1 cellular context compared by ENCODE assay signal in the genomic region with DNA sequence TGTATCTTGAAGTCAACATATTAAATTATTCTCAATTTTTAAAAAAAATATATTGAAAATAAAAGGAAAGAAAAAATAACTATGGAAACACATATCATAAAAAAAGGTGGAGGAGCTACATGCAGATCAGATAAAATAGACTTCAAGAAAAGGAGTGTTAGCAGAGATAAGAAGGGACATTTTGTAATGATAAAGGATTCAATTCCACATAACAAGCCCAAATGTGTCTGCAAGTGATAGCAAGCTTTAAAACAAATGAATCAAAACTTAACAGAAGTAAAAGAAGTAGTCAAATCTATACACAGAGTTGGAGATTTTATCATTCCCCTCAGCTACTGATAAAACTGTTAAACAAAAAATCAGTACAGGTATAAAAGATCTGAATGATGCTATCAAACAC.
TF ChIP-seq lines count a peak whose summit lies in the region.

No MANE protein-coding gene starts in this region.

TF ChIP-seq in K562, 482 proteins besides CTCF, POLR2A, EP300 and RAD21 (continued from another document):
- TF ChIP-seq, protein P1, sequence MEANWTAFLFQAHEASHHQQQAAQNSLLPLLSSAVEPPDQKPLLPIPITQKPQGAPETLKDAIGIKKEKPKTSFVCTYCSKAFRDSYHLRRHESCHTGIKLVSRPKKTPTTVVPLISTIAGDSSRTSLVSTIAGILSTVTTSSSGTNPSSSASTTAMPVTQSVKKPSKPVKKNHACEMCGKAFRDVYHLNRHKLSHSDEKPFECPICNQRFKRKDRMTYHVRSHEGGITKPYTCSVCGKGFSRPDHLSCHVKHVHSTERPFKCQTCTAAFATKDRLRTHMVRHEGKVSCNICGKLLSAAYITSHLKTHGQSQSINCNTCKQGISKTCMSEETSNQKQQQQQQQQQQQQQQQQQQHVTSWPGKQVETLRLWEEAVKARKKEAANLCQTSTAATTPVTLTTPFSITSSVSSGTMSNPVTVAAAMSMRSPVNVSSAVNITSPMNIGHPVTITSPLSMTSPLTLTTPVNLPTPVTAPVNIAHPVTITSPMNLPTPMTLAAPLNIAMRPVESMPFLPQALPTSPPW (CRISPR knock-in tag; IDR thresholded peaks at IDR 0.05): no peak
- TF ChIP-seq CBFA2T3 (IDR thresholded peaks at IDR 0.05) (peak; percentile 66), NFATC3 (IDR thresholded peaks at IDR 0.05) (no peak), GABPB2 (CRISPR knock-in tag; conservative IDR thresholded peaks at IDR 0.05) (no peak), SIRT6 (IDR thresholded peaks at IDR 0.05; ENCODE audit: low read depth, low read length) (no peak), BRD9 (IDR thresholded peaks at IDR 0.05; ENCODE audit: low read depth, partially characterized antibody) (no peak), ZNF609 (CRISPR knock-in tag; IDR thresholded peaks at IDR 0.05; ENCODE audit: borderline replicate concordance) (no peak), ZBTB2 (IDR thresholded peaks at IDR 0.05) (no peak), TEAD4 (IDR thresholded peaks at IDR 0.05; ENCODE audit: low read length) (peak; percentile 68), TEAD4 (CRISPR knock-in tag; IDR thresholded peaks at IDR 0.05; ENCODE audit: borderline replicate concordance) (no peak), ZNF717 (CRISPR knock-in tag; IDR thresholded peaks at IDR 0.05) (no peak), MEF2D (tag; conservative IDR thresholded peaks at IDR 0.05; ENCODE audit: low read depth) (no peak), CGGBP1 (CRISPR knock-in tag; IDR thresholded peaks at IDR 0.05) (no peak), MYBL2 (IDR thresholded peaks at IDR 0.05; ENCODE audit: low read depth) (no peak), MYBL2 (CRISPR knock-in tag; IDR thresholded peaks at IDR 0.05; ENCODE audit: borderline replicate concordance) (no peak), ADNP (tag; IDR thresholded peaks at IDR 0.05) (no peak), ERF (CRISPR knock-in tag; IDR thresholded peaks at IDR 0.05) (no peak), RNF219 (CRISPR knock-in tag; IDR thresholded peaks at IDR 0.05) (no peak), CEBPG (CRISPR knock-in tag; IDR thresholded peaks at IDR 0.05) (no peak), CEBPG (tag; conservative IDR thresholded peaks at IDR 0.05 in 1 of 2, IDR thresholded peaks at IDR 0.05 in 1 of 2) (no peak), DNMT1 (IDR thresholded peaks at IDR 0.05) (no peak), TAL1 (IDR thresholded peaks at IDR 0.05) (peak; percentile 58), ARID1B (IDR thresholded peaks at IDR 0.05) (peak; percentile 68), MTA2 (IDR thresholded peaks at IDR 0.05; ENCODE audit: low read depth) (peak; percentile 32; the same call in 1 of the 2 replicates), ZNF316 (IDR thresholded peaks at IDR 0.05) (no peak), ZNF707 (CRISPR knock-in tag; conservative IDR thresholded peaks at IDR 0.05) (no peak), SRSF1 (IDR thresholded peaks at IDR 0.05; ENCODE audit: low read depth, low read length) (no peak), CBFA2T2 (conservative IDR thresholded peaks at IDR 0.05) (peak; percentile 42), ZNF224 (CRISPR knock-in tag; IDR thresholded peaks at IDR 0.05) (no peak), PURB (CRISPR knock-in tag; IDR thresholded peaks at IDR 0.05; ENCODE audit: low read depth) (no peak), ARHGAP35 (IDR thresholded peaks at IDR 0.05; ENCODE audit: partially characterized antibody) (no peak), CHD1 (IDR thresholded peaks at IDR 0.05; ENCODE audit: low read length) (no peak), HCFC1 (IDR thresholded peaks at IDR 0.05; ENCODE audit: low read depth, low read length) (no peak), ZNF785 (CRISPR knock-in tag; IDR thresholded peaks at IDR 0.05) (no peak), RCOR1 (IDR thresholded peaks at IDR 0.05; ENCODE audit: borderline replicate concordance in 1 of 2, low read depth in 2 of 2, low read length in 2 of 2) (peak in 1 of 2 experiments; percentile 55; a peak in 1 of 4 replicates), ZNF699 (CRISPR knock-in tag; IDR thresholded peaks at IDR 0.05; ENCODE audit: insufficient replicate concordance) (no peak), HIVEP1 (CRISPR knock-in tag; IDR thresholded peaks at IDR 0.05) (no peak), SP2 (IDR thresholded peaks at IDR 0.05; ENCODE audit: extremely low read depth, low read depth, low read length, poor library complexity, severe bottlenecking) (no peak), DDX20 (tag; IDR thresholded peaks at IDR 0.05; ENCODE audit: low read depth) (no peak), ZNF165 (CRISPR knock-in tag; IDR thresholded peaks at IDR 0.05; ENCODE audit: borderline replicate concordance) (no peak), SOX6 (IDR thresholded peaks at IDR 0.05) (peak; percentile 24; the same call in 1 of the 2 replicates), NCOR1 (IDR thresholded peaks at IDR 0.05) (0 out of 2 replicates have a peak, but pooled peaks have one; percentile 12), KLF16 (IDR thresholded peaks at IDR 0.05) (0 out of 2 replicates have a peak, but pooled peaks have one; percentile 25), ZNF696 (CRISPR knock-in tag; conservative IDR thresholded peaks at IDR 0.05) (no peak), TSC22D4 (tag; IDR thresholded peaks at IDR 0.05) (no peak), RBM22 (IDR thresholded peaks at IDR 0.05; ENCODE audit: low read depth, low read length, poor library complexity, severe bottlenecking) (no peak), FUS (optimal IDR thresholded peaks at IDR 0.05; ENCODE audit: low read depth, low read length) (no peak), DIDO1 (tag; IDR thresholded peaks at IDR 0.05; ENCODE audit: low read depth) (no peak), ZFP1 (CRISPR knock-in tag; IDR thresholded peaks at IDR 0.05) (no peak), PYGO2 (tag; IDR thresholded peaks at IDR 0.05) (no peak)
- TF ChIP-seq, protein P2, sequence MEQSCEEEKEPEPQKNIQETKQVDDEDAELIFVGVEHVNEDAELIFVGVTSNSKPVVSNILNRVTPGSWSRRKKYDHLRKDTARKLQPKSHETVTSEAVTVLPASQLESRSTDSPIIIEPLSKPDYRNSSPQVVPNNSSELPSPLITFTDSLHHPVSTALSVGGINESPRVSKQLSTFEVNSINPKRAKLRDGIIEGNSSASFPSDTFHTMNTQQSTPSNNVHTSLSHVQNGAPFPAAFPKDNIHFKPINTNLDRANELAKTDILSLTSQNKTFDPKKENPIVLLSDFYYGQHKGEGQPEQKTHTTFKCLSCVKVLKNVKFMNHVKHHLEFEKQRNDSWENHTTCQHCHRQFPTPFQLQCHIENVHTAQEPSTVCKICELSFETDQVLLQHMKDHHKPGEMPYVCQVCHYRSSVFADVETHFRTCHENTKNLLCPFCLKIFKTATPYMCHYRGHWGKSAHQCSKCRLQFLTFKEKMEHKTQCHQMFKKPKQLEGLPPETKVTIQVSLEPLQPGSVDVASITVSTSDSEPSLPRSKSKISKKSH (CRISPR knock-in tag; IDR thresholded peaks at IDR 0.05): no peak
